8 cellular contexts compared by ENCODE assay signal in the genomic region with DNA sequence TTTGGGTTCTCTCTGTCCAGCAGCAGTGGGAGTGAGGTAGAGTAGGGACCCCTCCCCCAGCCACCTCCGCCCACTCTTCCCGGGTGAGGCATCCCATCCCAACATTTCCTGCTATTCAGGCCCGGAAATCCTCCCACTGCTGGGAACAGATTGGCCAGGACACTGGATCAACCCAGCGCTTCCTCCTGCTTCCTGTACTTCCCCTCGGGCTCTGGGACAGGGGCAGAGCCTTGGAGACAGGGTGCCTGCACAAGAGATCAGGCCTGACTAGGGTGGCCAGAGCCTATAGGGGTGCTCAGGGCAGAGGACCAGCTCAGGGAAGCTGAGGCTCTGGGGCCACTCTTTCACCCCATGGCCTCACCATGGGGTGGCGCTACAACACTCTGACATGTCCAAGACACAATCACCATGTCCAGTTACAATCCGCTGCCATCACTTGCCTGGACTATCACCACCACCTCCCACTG. TPM values are rescaled to one million over a fixed set of nuclear protein-coding genes. Genes with fewer than 3 reads are reported as not detected.
A peak's percentile ranks its signal among the peaks of the same experiment; 100 is the strongest.
DNase-seq lines count a peak whose midpoint lies in the region; ATAC-seq and TF ChIP-seq lines count a peak whose summit lies in the region.

No MANE protein-coding gene starts in this region.

- CTCF ChIA-PET in activated naive CD4-positive, alpha-beta T cell treated with anti-CD3 and anti-CD28 coated beads, Interleukin-2, amount 10 ng/mL, durations not matched to agents 7 days and 5 days (lab: Charles Lee): interaction anchor here (0.6 to 1.7 kb wide), 10 partner anchors 10 to 916 kb away, joined by 3 to 8 read pairs (median 4); partner anchors contain the start of gene TOR2A

- H3K27ac Mint-ChIP-seq in activated naive CD4-positive, alpha-beta T cell treated with anti-CD3 and anti-CD28 coated beads, Interleukin-2, amount 10 ng/mL, durations not matched to agents 7 days and 5 days: peak overlapping the region; percentile 73
- peak overlapping the region; percentile 69 to 96 (median 88) for H3K27ac Mint-ChIP-seq in immature natural killer cell

- no peaks in the 10 kb centered on the region for H3K9me3 ChIP-seq in thyroid gland

- 39 to 58% methylated on average over 7 of the region's 7 CpGs for WGBS in thyroid gland, 2 donors

- H3K4me3 ChIP-seq in thyroid gland (replicated peaks in 1 of 3): no peak overlapping the region

- ATAC-seq in GM21723 (IDR thresholded peaks at IDR 0.05; ENCODE audit: unreplicated experiment) (no peak), GM19023 (IDR thresholded peaks at IDR 0.05; ENCODE audit: unreplicated experiment) (no peak)

- TF ChIP-seq POLR2A in thyroid gland (IDR thresholded peaks at IDR 0.05): no peak

- no peaks in the 10 kb centered on the region for H3K9me3 Mint-ChIP-seq in activated naive CD4-positive, alpha-beta T cell treated with anti-CD3 and anti-CD28 coated beads, Interleukin-2, amount 10 ng/mL, durations not matched to agents 7 days and 5 days
- H3K9me3 Mint-ChIP-seq in immature natural killer cell: no peaks in the 10 kb centered on the region

- H3K27me3 ChIP-seq in thyroid gland: no peaks in the 10 kb centered on the region

- H3K4me3 Mint-ChIP-seq in activated naive CD4-positive, alpha-beta T cell treated with anti-CD3 and anti-CD28 coated beads, Interleukin-2, amount 10 ng/mL, durations not matched to agents 7 days and 5 days: no peak overlapping the region
- H3K4me3 Mint-ChIP-seq in immature natural killer cell: peak overlapping the region in 1 of 5 donors; percentile 59

- peaks cover 0 to 21% of the 10 kb centered on the region in 2 donors for H3K4me1 ChIP-seq in thyroid gland

- peaks cover 64% of the 10 kb centered on the region for H3K36me3 Mint-ChIP-seq in activated naive CD4-positive, alpha-beta T cell treated with anti-CD3 and anti-CD28 coated beads, Interleukin-2, amount 10 ng/mL, durations not matched to agents 7 days and 5 days
- peaks cover 10 to 38% (median 11%) of the 10 kb centered on the region in 3 donors for H3K36me3 Mint-ChIP-seq in immature natural killer cell

- H3K36me3 ChIP-seq in thyroid gland: no peaks in the 10 kb centered on the region

- DNase-seq in CD1c-positive myeloid dendritic cell (ENCODE audit: extremely low spot score) (peak; percentile 71), HT1080 (ENCODE audit: low read depth) (peak; percentile 35), immature natural killer cell (peak; percentile 38 to 48 (median 42)), thyroid gland (peak; percentile 22 to 31), NCI-H2227 treated with DMSO at 0.1 percent for 48 hours (lab: John Stamatoyannopoulos, UW) (no peak)
- DNase-seq in activated naive CD4-positive, alpha-beta T cell treated with anti-CD3 and anti-CD28 coated beads, Interleukin-2, amount 10 ng/mL, durations not matched to agents 7 days and 5 days: no peak

- peak in 2 of 6 experiments; percentile 17 for TF ChIP-seq CTCF in thyroid gland (IDR thresholded peaks at IDR 0.05)

- H3K4me1 Mint-ChIP-seq in activated naive CD4-positive, alpha-beta T cell treated with anti-CD3 and anti-CD28 coated beads, Interleukin-2, amount 10 ng/mL, durations not matched to agents 7 days and 5 days: peaks cover 58% of the 10 kb centered on the region
- peaks cover 68 to 73% of the 10 kb centered on the region in 2 donors for H3K4me1 Mint-ChIP-seq in immature natural killer cell

- intact Hi-C loops in thyroid gland (cut with DNase I): no loop called here

- H3K27me3 Mint-ChIP-seq in activated naive CD4-positive, alpha-beta T cell treated with anti-CD3 and anti-CD28 coated beads, Interleukin-2, amount 10 ng/mL, durations not matched to agents 7 days and 5 days: no peaks in the 10 kb centered on the region
- H3K27me3 Mint-ChIP-seq in immature natural killer cell (ENCODE audit: low read depth in 3 of 3): peaks cover 0 to 1% (median 0%) of the 10 kb centered on the region in 3 donors

- peak overlapping the region in 2 of 3 donors; percentile 36 to 46 for H3K27ac ChIP-seq in thyroid gland

RNA-seq across cellular contexts. Expression of gene SH2D3C, which starts 14.5 kb away (rescaled TPM):
- total RNA-seq in HT1080 (2014; rRNA removed; shearing (Covaris generic)): not detected in 2 replicates
- 0.02 TPM in 1 of 2 replicates, not detected in the other for polyA plus RNA-seq in HT1080 (2015; cell fraction: cytosol; rRNA removed)
- polyA plus RNA-seq in HT1080 (2015; cell fraction: nucleus; rRNA removed): not detected in 2 replicates
- polyA plus RNA-seq in immature natural killer cell: 10 to 100 TPM; 16.9 to 86.2 (median 18.7) TPM
- total RNA-seq in thyroid gland: 10 to 100 TPM; 10.0 to 24.9 (median 18.2) TPM

RNA-seq across cellular contexts. Expression of gene CDK9, which starts 21.9 kb away (rescaled TPM):
- total RNA-seq in HT1080 (2014; rRNA removed; shearing (Covaris generic)): 49.4 and 73.6 TPM in 2 replicates
- 78.8 and 84.4 TPM in 2 replicates for polyA plus RNA-seq in HT1080 (2015; cell fraction: cytosol; rRNA removed)
- polyA plus RNA-seq in HT1080 (2015; cell fraction: nucleus; rRNA removed): 107 and 127 TPM in 2 replicates
- polyA plus RNA-seq in immature natural killer cell: 10 to 100 TPM; 44.6 to 83.1 (median 58.1) TPM
- 10 to 100 TPM; 47.5 to 85.2 (median 78.3) TPM for total RNA-seq in thyroid gland

RNA-seq across cellular contexts. Expression of gene TOR2A, which starts 28.9 kb away (rescaled TPM):
- 20.7 and 27.7 TPM in 2 replicates for total RNA-seq in HT1080 (2014; rRNA removed; shearing (Covaris generic))
- 24.7 and 27.5 TPM in 2 replicates for polyA plus RNA-seq in HT1080 (2015; cell fraction: cytosol; rRNA removed)
- 18.4 and 20.8 TPM in 2 replicates for polyA plus RNA-seq in HT1080 (2015; cell fraction: nucleus; rRNA removed)
- 10 to 100 TPM; 38.9 to 55.1 (median 49.9) TPM for polyA plus RNA-seq in immature natural killer cell
- total RNA-seq in thyroid gland: 10 to 100 TPM in 3 of 4 donors, 1 to 10 TPM in 1; 8.9 to 23.1 (median 14.2) TPM

RNA-seq across cellular contexts. Expression of gene FPGS, which starts 38.7 kb away (rescaled TPM):
- 84.1 and 87.0 TPM in 2 replicates for total RNA-seq in HT1080 (2014; rRNA removed; shearing (Covaris generic))
- 61.2 and 68.4 TPM in 2 replicates for polyA plus RNA-seq in HT1080 (2015; cell fraction: cytosol; rRNA removed)
- polyA plus RNA-seq in HT1080 (2015; cell fraction: nucleus; rRNA removed): 96.0 and 104 TPM in 2 replicates
- polyA plus RNA-seq in immature natural killer cell: 10 to 100 TPM; 77.3 to 97.7 (median 89.1) TPM
- 10 to 100 TPM; 58.5 to 78.0 (median 62.1) TPM for total RNA-seq in thyroid gland

RNA-seq across cellular contexts. Expression of gene TTC16, which starts 48.1 kb away (rescaled TPM):
- not detected in 2 replicates for total RNA-seq in HT1080 (2014; rRNA removed; shearing (Covaris generic))
- polyA plus RNA-seq in HT1080 (2015; cell fraction: cytosol; rRNA removed): 0.02 TPM in 1 of 2 replicates, not detected in the other
- polyA plus RNA-seq in HT1080 (2015; cell fraction: nucleus; rRNA removed): 0.10 TPM in 1 of 2 replicates, not detected in the other
- 1 to 10 TPM in 2 of 3 donors, not detected in 1; 1.3 to 2.4 TPM for polyA plus RNA-seq in immature natural killer cell
- under 1 TPM in 3 of 4 donors, not detected in 1; 0.40 to 0.45 (median 0.44) TPM for total RNA-seq in thyroid gland

Comparison
In these comparisons a context has a peak if more than half of its experiments do, and no peak if none do; other contexts are left out.
1. DNase-seq: peak in CD1c-positive myeloid dendritic cell (single experiment), HT1080 (single experiment), immature natural killer cell (3 of 3) and thyroid gland (2 of 2); none in activated naive CD4-positive, alpha-beta T cell treated with anti-CD3 and anti-CD28 coated beads, Interleukin-2, amount 10 ng/mL, durations not matched to agents 7 days and 5 days (single experiment) and NCI-H2227 treated with DMSO at 0.1 percent for 48 hours (single experiment).
2. RNA of gene SH2D3C, which starts 14.5 kb away (total RNA-seq): 10.0 to 24.9 TPM in thyroid gland; not detected in HT1080; every median in the first group is over 10 times any median in the second.